In genomic region chr20:22717466-22717865, GRCh38 we compare ENCODE assay signal across 12 cellular contexts.
DNase-seq lines count a peak whose midpoint lies in the region; ATAC-seq and TF ChIP-seq lines count a peak whose summit lies in the region.
"Had no signal": no experiment of that assay in that cellular context is flagged by ENCODE, and none has a peak within 500 bp of the region (broad histone marks: within the 10 kb centered on the region; RNA-seq: fewer than 3 reads in every experiment).

No MANE protein-coding gene starts in this region.

- H3K9me3 ChIP-seq in lung (ENCODE audit: control insufficient read depth in 2 of 2, insufficient read depth in 1 of 2, low read length in 1 of 2), result no peaks in the 10 kb centered on the region

- no peaks in the 10 kb centered on the region for H3K4me1 Mint-ChIP-seq in activated CD4-positive, alpha-beta T cell treated with anti-CD3 and anti-CD28 coated beads, Interleukin-2, amount 10 ng/mL, durations not matched to agents 7 days and 5 days
- H3K4me1 Mint-ChIP-seq: naive thymus-derived CD4-positive, alpha-beta T cell had no signal

- H3K27ac ChIP-seq in epithelial cell of prostate (peak overlapping the region; percentile 23), lung (ENCODE audit: low read depth in 1 of 2, low read length in 1 of 2) (peak overlapping the region; percentile 42 to 67)

- no peak overlapping the region for H3K4me3 Mint-ChIP-seq in activated CD4-positive, alpha-beta T cell treated with anti-CD3 and anti-CD28 coated beads, Interleukin-2, amount 10 ng/mL, durations not matched to agents 7 days and 5 days
- H3K4me3 Mint-ChIP-seq: naive thymus-derived CD4-positive, alpha-beta T cell had no signal

- no peaks in the 10 kb centered on the region for H3K36me3 Mint-ChIP-seq in activated CD4-positive, alpha-beta T cell treated with anti-CD3 and anti-CD28 coated beads, Interleukin-2, amount 10 ng/mL, durations not matched to agents 7 days and 5 days (ENCODE audit: low read depth)
- H3K36me3 Mint-ChIP-seq: naive thymus-derived CD4-positive, alpha-beta T cell had no signal

- H3K36me3 ChIP-seq in lung (ENCODE audit: control insufficient read depth in 2 of 2, insufficient read depth in 2 of 2, low read length in 2 of 2), result no peaks in the 10 kb centered on the region

- 42 to 59% methylated on average over 4 of the region's 4 CpGs for WGBS in lung, 2 donors

- H3K27me3 Mint-ChIP-seq in activated CD4-positive, alpha-beta T cell treated with anti-CD3 and anti-CD28 coated beads, Interleukin-2, amount 10 ng/mL, durations not matched to agents 7 days and 5 days, result peaks cover 3% of the 10 kb centered on the region

- H3K4me3 ChIP-seq in lung, result no peak overlapping the region

- no peaks in the 10 kb centered on the region for H3K27me3 ChIP-seq in lung (ENCODE audit: control insufficient read depth, insufficient read depth)

- intact Hi-C loops in Right ventricle myocardium inferior (cut with DNase I) (loop anchor here (5.0 kb wide), 1 partner anchor 330 kb away; the partner anchor contains the start of gene THBD), cardiac septum (cut with DNase I) (loop anchor here (5.0 kb wide), 1 partner anchor 145 kb away; no protein-coding TSS in a partner anchor)

- ATAC-seq in Right ventricle myocardium inferior (peak; percentile 71), lung (ENCODE audit: insufficient read depth, low FRiP score) (peak; percentile 92), left lobe of liver (no peak)

- DNase-seq in Right ventricle myocardium inferior (ENCODE audit: missing footprints) (no peak), cardiac septum (ENCODE audit: low spot score) (no peak), epithelial cell of prostate (ENCODE audit: low read depth, low spot score) (no peak), lung (ENCODE audit: low spot score) (peak; percentile 55), H4 (ENCODE audit: low spot score) (no peak), left lobe of liver (ENCODE audit: low spot score) (no peak)
- DNase-seq in activated effector memory CD4-positive, alpha-beta T cell treated with anti-CD3 and anti-CD28 coated beads, Interleukin-2, amount 50 U/mL, for 16 hours, result no peak
- no peak for DNase-seq in activated CD4-positive, alpha-beta T cell treated with anti-CD3 and anti-CD28 coated beads, Interleukin-2, amount 10 ng/mL, durations not matched to agents 7 days and 5 days
- DNase-seq: activated T-cell treated with anti-CD3 and anti-CD28 coated beads, Interleukin-2, amount 50 U/mL, for 1 hour; anterior cingulate cortex; naive thymus-derived CD4-positive, alpha-beta T cell; NCI-H2081 treated with DMSO at 0.1 percent for 48 hours had no signal

- POLR2A ChIA-PET in activated CD4-positive, alpha-beta T cell treated with anti-CD3 and anti-CD28 coated beads, Interleukin-2, amount 10 ng/mL, durations not matched to agents 7 days and 5 days (lab: Charles Lee), result no interaction called here

- H3K9me3 Mint-ChIP-seq in activated CD4-positive, alpha-beta T cell treated with anti-CD3 and anti-CD28 coated beads, Interleukin-2, amount 10 ng/mL, durations not matched to agents 7 days and 5 days, result no peaks in the 10 kb centered on the region

- H3K4me1 ChIP-seq in lung (ENCODE audit: control insufficient read depth in 2 of 2, insufficient read depth in 2 of 2, low read length in 2 of 2), result peaks cover 7 to 11% of the 10 kb centered on the region in 2 donors

- H3K27ac Mint-ChIP-seq in activated CD4-positive, alpha-beta T cell treated with anti-CD3 and anti-CD28 coated beads, Interleukin-2, amount 10 ng/mL, durations not matched to agents 7 days and 5 days, result no peak overlapping the region
- H3K27ac Mint-ChIP-seq: naive thymus-derived CD4-positive, alpha-beta T cell had no signal

- CTCF ChIA-PET in activated CD4-positive, alpha-beta T cell treated with anti-CD3 and anti-CD28 coated beads, Interleukin-2, amount 10 ng/mL, durations not matched to agents 7 days and 5 days (lab: Charles Lee), result no interaction called here

- TF ChIP-seq CTCF in lung (IDR thresholded peaks at IDR 0.05; ENCODE audit: control extremely low read depth, extremely low read depth), result no peak
